Comparison of ENCODE assay signal across 8 cellular contexts in the genomic region with DNA sequence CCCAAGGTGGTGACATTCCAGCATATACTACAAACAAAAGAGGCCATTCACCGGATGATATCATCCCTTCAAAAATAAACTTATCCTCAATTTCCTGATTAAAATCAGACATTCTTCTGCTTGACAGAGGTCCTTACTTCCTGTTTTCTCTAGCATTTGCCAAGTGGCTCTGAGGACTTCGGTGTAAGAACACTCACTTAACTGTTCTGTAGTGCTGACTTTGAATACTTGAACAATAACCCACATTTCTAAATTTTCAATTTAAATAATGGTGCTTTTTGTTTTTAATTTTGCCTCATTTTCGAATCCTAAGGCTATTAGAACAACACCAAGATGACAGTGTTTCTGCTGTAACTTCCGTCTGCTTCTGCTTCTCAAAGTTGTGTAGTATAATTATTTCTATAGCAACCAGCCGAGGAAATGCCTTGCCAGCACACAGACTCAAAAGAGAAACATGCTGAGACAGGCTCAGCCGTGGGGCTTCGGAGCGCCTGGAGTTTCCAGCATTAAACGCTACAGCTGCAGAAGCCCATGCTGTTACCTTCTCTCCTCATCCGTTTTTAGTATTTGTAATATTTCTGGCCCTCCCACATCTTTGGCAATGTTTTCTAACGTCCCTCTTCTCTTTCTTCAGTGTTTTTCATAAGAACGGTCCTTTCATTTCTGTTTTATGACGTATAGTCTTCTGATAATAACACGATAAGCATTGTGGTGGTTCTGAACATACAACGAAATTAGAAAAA. TPM values are rescaled to one million over a fixed set of nuclear protein-coding genes. Genes with fewer than 3 reads are reported as not detected.
DNase-seq lines count a peak whose midpoint lies in the region; ATAC-seq, FAIRE-seq and TF ChIP-seq lines count a peak whose summit lies in the region.

No MANE protein-coding gene starts in this region.

- TF ChIP-seq CTCF in GM12875 (IDR thresholded peaks at IDR 0.05; ENCODE audit: borderline replicate concordance, insufficient read depth, low read depth, low read length) (no peak), WI38 (IDR thresholded peaks at IDR 0.05; ENCODE audit: low read depth, low read length) (no peak), cardiac fibroblast (IDR thresholded peaks at IDR 0.05; ENCODE audit: low read depth, low read length) (no peak), keratinocyte (optimal IDR thresholded peaks at IDR 0.05 in 1 of 3, IDR thresholded peaks at IDR 0.05 in 1 of 3, conservative IDR thresholded peaks at IDR 0.05 in 1 of 3; ENCODE audit: extremely low read depth in 1 of 3, insufficient read depth in 2 of 3, low read length in 3 of 3) (no peak), WERI-Rb-1 (IDR thresholded peaks at IDR 0.05; ENCODE audit: low read depth, low read length) (no peak)

- H3K9me3 ChIP-seq in keratinocyte (ENCODE audit: control insufficient read depth, low read depth, low read length) (no peaks in the 10 kb centered on the region), WERI-Rb-1 (ENCODE audit: severe bottlenecking) (peaks cover 3% of the 10 kb centered on the region)

- H4K20me1 ChIP-seq in keratinocyte (ENCODE audit: control insufficient read depth, extremely low read depth, insufficient read depth, low read length) = no peaks in the 10 kb centered on the region

- H3K4me1 ChIP-seq in keratinocyte (ENCODE audit: control insufficient read depth, extremely low read depth, insufficient read depth, low read length) = peaks cover 50% of the 10 kb centered on the region

- H3K9me1 ChIP-seq in keratinocyte (ENCODE audit: control insufficient read depth, extremely low read depth, insufficient read depth, low read length) = no peaks in the 10 kb centered on the region

- H3K27ac ChIP-seq in keratinocyte (ENCODE audit: control insufficient read depth, insufficient read depth, low read length) (peak overlapping the region; percentile 94), WERI-Rb-1 (no peak overlapping the region)

- H3K79me2 ChIP-seq in keratinocyte (ENCODE audit: control insufficient read depth, insufficient read depth, low read length) = no peaks in the 10 kb centered on the region

- peak; percentile 87 for ATAC-seq in HG02623 (IDR thresholded peaks at IDR 0.05; ENCODE audit: unreplicated experiment)

- DNase-seq in NCI-H1417 treated with DMSO at 0.1 percent for 48 hours (lab: John Stamatoyannopoulos, UW) = peak; percentile 61
- DNase-seq in cardiac fibroblast (ENCODE audit: low read depth in 2 of 2) = peak; percentile 89 to 91
- no peak for DNase-seq in keratinocyte (ENCODE audit: low read depth, low spot score)
- peak; percentile 33 for DNase-seq in stimulated activated CD4-positive, alpha-beta T cell treated with anti-CD3 and anti-CD28 coated beads, Interleukin-12 subunit alpha, Interleukin-12 subunit beta, amount 100 ng/mL, for 4 hours
- DNase-seq in WERI-Rb-1 = no peak

- peak overlapping the region; percentile 34 for H2AFZ ChIP-seq in keratinocyte (ENCODE audit: control insufficient read depth, low read length)

- H3K27me3 ChIP-seq in keratinocyte (ENCODE audit: control insufficient read depth, extremely low read depth, insufficient read depth, low read length) (no peaks in the 10 kb centered on the region), WERI-Rb-1 (ENCODE audit: insufficient read depth, low read depth, severe bottlenecking) (no peaks in the 10 kb centered on the region)

- peak overlapping the region; percentile 88 for H3K4me2 ChIP-seq in keratinocyte (ENCODE audit: control insufficient read depth, extremely low read depth, insufficient read depth, low read depth, low read length)

- H3K9ac ChIP-seq in keratinocyte (ENCODE audit: control insufficient read depth, extremely low read depth, insufficient read depth, low read length) = peak overlapping the region; percentile 75

- dilution Hi-C loops in keratinocyte (cut with MboI; ENCODE audit: extremely low pct_ligation_motif_present, low sequenced_read_pairs) = no loop called here

- FAIRE-seq in keratinocyte (lab: Jason Lieb, UNC) = peak; percentile 84

- no peaks in the 10 kb centered on the region for H3K36me3 ChIP-seq in keratinocyte (ENCODE audit: control insufficient read depth in 2 of 2, extremely low read depth in 1 of 2, insufficient read depth in 2 of 2, low read length in 2 of 2)
- no peaks in the 10 kb centered on the region for H3K36me3 ChIP-seq in WERI-Rb-1

- H3K4me3 ChIP-seq in GM12875 (ENCODE audit: low read depth, low read length) = peak overlapping the region; percentile 52
- peak overlapping the region; percentile 61 for H3K4me3 ChIP-seq in WI38 (ENCODE audit: low read depth, low read length)
- H3K4me3 ChIP-seq in cardiac fibroblast (replicated peaks in 1 of 2; ENCODE audit: low read depth in 2 of 2, low read length in 2 of 2) = peak overlapping the region; percentile 38 to 51
- H3K4me3 ChIP-seq in keratinocyte (ENCODE audit: control insufficient read depth in 2 of 3, extremely low read depth in 1 of 3, insufficient read depth in 2 of 3, low read depth in 1 of 3, low read length in 3 of 3) = peak overlapping the region; percentile 2 to 63 (median 50)
- no peak overlapping the region for H3K4me3 ChIP-seq in WERI-Rb-1 (ENCODE audit: low read depth, low read length)

RNA-seq across cellular contexts. Expression of gene ANXA1, which starts 19.5 kb away (rescaled TPM):
- 972 to 1,449 TPM (median 1,028 TPM) in 3 replicates for polyA plus RNA-seq in keratinocyte
- polyA plus RNA-seq in keratinocyte (2011; ENCODE audit: low read depth) = 1,388 TPM
- polyA plus RNA-seq in keratinocyte (2011; cell fraction: cytosol; rRNA removed) = 750 and 1,475 TPM in 2 replicates
- 1,170 and 1,541 TPM in 2 replicates for polyA plus RNA-seq in keratinocyte (2011; cell fraction: nucleus; rRNA removed)
- 740 and 1,721 TPM in 2 replicates for polyA plus RNA-seq in keratinocyte (2012; ENCODE audit: low replicate concordance)
- 121 to 703 TPM (median 426 TPM) in 3 replicates for polyA minus RNA-seq in keratinocyte
- 323 TPM for polyA minus RNA-seq in keratinocyte (2011; cell fraction: cytosol; rRNA and poly(A)+ RNA removed)
- polyA minus RNA-seq in keratinocyte (2011; cell fraction: nucleus; rRNA and poly(A)+ RNA removed) = 533 and 965 TPM in 2 replicates

Comparison
In these comparisons a context has a peak if more than half of its experiments do, and no peak if none do; other contexts are left out.
1. DNase-seq: peak in NCI-H1417 treated with DMSO at 0.1 percent for 48 hours (single experiment), cardiac fibroblast (2 of 2) and stimulated activated CD4-positive, alpha-beta T cell treated with anti-CD3 and anti-CD28 coated beads, Interleukin-12 subunit alpha, Interleukin-12 subunit beta, amount 100 ng/mL, for 4 hours (single experiment); none in keratinocyte (single experiment) and WERI-Rb-1 (single experiment).